23 cellular contexts compared by ENCODE assay signal in genomic region chr2:44840186-44840850, GRCh38.
"Had no signal": no experiment of that assay in that cellular context is flagged by ENCODE, and none has a peak within 500 bp of the region (broad histone marks: within the 10 kb centered on the region; RNA-seq: fewer than 3 reads in every experiment).

No MANE protein-coding gene starts in this region.

- H3K4me1 ChIP-seq: gastrocnemius medialis, left lung, parathyroid adenoma, right atrium auricular region, suprapubic skin, thyroid gland had no signal

- H3K4me3 Mint-ChIP-seq: mesothelial cell of epicardium; naive B cell; natural killer cell treated with Interleukin-12 subunit alpha and Interleukin-12 subunit beta and Interleukin-15 and Interleukin-18, amount 100 ng/mL, for 72 hours; neural crest cell; stimulated activated naive B cell treated with anti-CD40 and anti-IgM and Interleukin-4, amounts not matched to agents 10 μg/mL and 1 μg/mL and 100 μg/mL, for 72 hours; stimulated activated naive CD8-positive, alpha-beta T cell treated with anti-CD3 and anti-CD28 coated beads, Interleukin-15, Interleukin-2, amounts not matched to agents 100 ng/mL and 50 ng/mL, for 24 hours had no signal

- FAIRE-seq: islet of Langerhans had no signal

- H3K27ac Mint-ChIP-seq: mesothelial cell of epicardium; naive B cell; natural killer cell treated with Interleukin-12 subunit alpha and Interleukin-12 subunit beta and Interleukin-15 and Interleukin-18, amount 100 ng/mL, for 72 hours; progenitor cell of endocrine pancreas; stimulated activated naive B cell treated with anti-CD40 and anti-IgM and Interleukin-4, amounts not matched to agents 10 μg/mL and 1 μg/mL and 100 μg/mL, for 72 hours; stimulated activated naive CD8-positive, alpha-beta T cell treated with anti-CD3 and anti-CD28 coated beads, Interleukin-15, Interleukin-2, amounts not matched to agents 100 ng/mL and 50 ng/mL, for 24 hours had no signal

- H3K36me3 ChIP-seq: gastrocnemius medialis, left lung, neutrophil, right atrium auricular region, suprapubic skin, thyroid gland had no signal

- H3K27me3 ChIP-seq: gastrocnemius medialis, right atrium auricular region, suprapubic skin, thyroid gland had no signal

- H3K9me3 Mint-ChIP-seq: mesothelial cell of epicardium; natural killer cell treated with Interleukin-12 subunit alpha and Interleukin-12 subunit beta and Interleukin-15 and Interleukin-18, amount 100 ng/mL, for 72 hours; stimulated activated naive CD8-positive, alpha-beta T cell treated with anti-CD3 and anti-CD28 coated beads, Interleukin-15, Interleukin-2, amounts not matched to agents 100 ng/mL and 50 ng/mL, for 24 hours had no signal

- H3K9me3 ChIP-seq: gastrocnemius medialis, left lung, mucosa of descending colon, neutrophil, right atrium auricular region, suprapubic skin, thyroid gland had no signal

- H3K4me1 Mint-ChIP-seq: mesothelial cell of epicardium; naive B cell; stimulated activated naive B cell treated with anti-CD40 and anti-IgM and Interleukin-4, amounts not matched to agents 10 μg/mL and 1 μg/mL and 100 μg/mL, for 72 hours had no signal

- DNase-seq: dorsolateral prefrontal cortex; effector CD4-positive, alpha-beta T cell; foreskin fibroblast; gastrocnemius medialis; left cardiac atrium; left lung; mesenchymal stem cell; mucosa of descending colon; naive B cell; stimulated activated naive B cell treated with anti-CD40 and anti-IgM and Interleukin-4, amounts not matched to agents 10 μg/mL and 1 μg/mL and 100 μg/mL, for 72 hours; thyroid gland; trophoblast cell had no signal

- H3K4me3 ChIP-seq: dorsolateral prefrontal cortex, gastrocnemius medialis, left lung, mucosa of descending colon, right atrium auricular region, suprapubic skin, thyroid gland had no signal

- ATAC-seq: gastrocnemius medialis; left cardiac atrium; left lung; mucosa of descending colon; natural killer cell treated with Interleukin-12 subunit alpha and Interleukin-12 subunit beta and Interleukin-15 and Interleukin-18, amount 100 ng/mL, for 72 hours; sciatic nerve; stimulated activated naive B cell treated with anti-CD40 and anti-IgM and Interleukin-4, amounts not matched to agents 10 μg/mL and 1 μg/mL and 100 μg/mL, for 72 hours had no signal

- H3K9ac ChIP-seq: parathyroid adenoma had no signal

- H3K36me3 Mint-ChIP-seq: mesothelial cell of epicardium; natural killer cell treated with Interleukin-12 subunit alpha and Interleukin-12 subunit beta and Interleukin-15 and Interleukin-18, amount 100 ng/mL, for 72 hours had no signal

- H3K27ac ChIP-seq: dorsolateral prefrontal cortex, gastrocnemius medialis, left lung, neutrophil, parathyroid adenoma, right atrium auricular region, suprapubic skin, thyroid gland had no signal
